In the genomic region with DNA sequence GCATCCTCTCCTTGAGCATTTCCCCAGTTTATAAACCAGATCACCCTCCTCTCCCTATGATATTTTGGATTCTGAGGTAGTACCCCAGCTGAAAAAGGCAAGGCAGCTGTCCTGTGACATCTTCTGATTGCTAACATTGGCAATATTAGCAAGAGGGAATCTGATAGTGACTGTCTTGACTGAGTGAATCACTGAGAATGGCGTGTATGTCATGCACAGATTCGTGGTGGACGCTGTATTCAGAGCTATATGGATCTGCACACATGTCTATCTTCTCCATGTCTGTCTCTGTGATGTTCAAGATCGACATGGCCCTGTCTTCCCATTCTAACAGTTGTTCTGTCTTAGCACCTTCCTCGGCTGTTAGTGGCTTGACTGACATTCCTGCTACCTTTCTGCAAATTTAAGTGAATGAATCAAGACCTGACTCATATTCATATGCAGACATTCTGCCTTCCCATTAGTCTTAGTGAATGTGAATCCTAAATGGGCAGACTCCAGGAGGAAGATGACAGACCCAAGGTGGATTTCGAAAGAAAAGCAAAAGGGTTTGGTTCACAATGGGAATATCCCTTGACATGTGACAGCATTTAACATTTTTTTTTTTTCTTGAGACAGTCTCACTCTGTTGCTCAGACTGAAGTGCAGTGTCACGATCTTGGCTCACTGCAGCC, we compare ENCODE assay signal across 17 cellular contexts.
DNase-seq lines count a peak whose midpoint lies in the region; ATAC-seq, FAIRE-seq and TF ChIP-seq lines count a peak whose summit lies in the region.
"Had no signal": no experiment of that assay in that cellular context is flagged by ENCODE, and none has a peak within 500 bp of the region (broad histone marks: within the 10 kb centered on the region; RNA-seq: fewer than 3 reads in every experiment).

No MANE protein-coding gene starts in this region.

- H3K36me3 Mint-ChIP-seq in GM23338 (ENCODE audit: low read depth): peaks cover 47% of the 10 kb centered on the region

- TF ChIP-seq CTCF in A549 (IDR thresholded peaks at IDR 0.05) (no peak), GM23338 (conservative IDR thresholded peaks at IDR 0.05; ENCODE audit: low read depth in 2 of 2) (no peak), PC-9 (conservative IDR thresholded peaks at IDR 0.05) (no peak)

- POLR2A ChIA-PET in A549 (lab: Yijun Ruan, JAX): no interaction called here
- POLR2A ChIA-PET in PC-9 (lab: Charles Lee; ENCODE audit: unreplicated experiment): no interaction called here

- no peaks in the 10 kb centered on the region for H3K9me3 ChIP-seq in A549
- H3K9me3 ChIP-seq in PC-9 (ENCODE audit: insufficient read depth, low read depth): no peaks in the 10 kb centered on the region
- H3K9me3 ChIP-seq: Caco-2, testis had no signal

- no peak overlapping the region for H3K4me3 Mint-ChIP-seq in GM23338

- CTCF ChIA-PET in A549 (lab: Yijun Ruan, JAX) (interaction anchor here (1.0 kb wide), 1 partner anchor 13 kb away, joined by 3 read pairs; no protein-coding TSS in a partner anchor), PC-9 (lab: Charles Lee) (no interaction called here)

- 41% methylated on average over 7 of the region's 7 CpGs for WGBS in A549 (ENCODE audit: missing lambda C conversion rate)

- no peaks in the 10 kb centered on the region for H3K9me3 Mint-ChIP-seq in GM23338

- H3K36me3 ChIP-seq in GM23338 (ENCODE audit: insufficient read depth) (peaks cover 4% of the 10 kb centered on the region; the same call in 1 of the 2 replicates), PC-9 (ENCODE audit: low read depth) (no peaks in the 10 kb centered on the region)

- H2AFZ ChIP-seq in GM23338: no peak overlapping the region
- H2AFZ ChIP-seq in PC-9: 0 out of 2 replicates have a peak overlapping the region, but pooled peaks have one; percentile 15

- peaks cover 26% of the 10 kb centered on the region for H3K4me1 Mint-ChIP-seq in GM23338

- H3K27ac ChIP-seq in A549: peak overlapping the region in 1 of 2 experiments; percentile 72; a peak in 3 of 6 replicates
- H3K27ac ChIP-seq in GM23338 (ENCODE audit: low read depth): no peak overlapping the region
- peak overlapping the region; percentile 57 for H3K27ac ChIP-seq in PC-9
- H3K27ac ChIP-seq in epithelial cell of prostate: no peak overlapping the region
- H3K27ac ChIP-seq: testis had no signal

- TF ChIP-seq POLR2A in A549 (IDR thresholded peaks at IDR 0.05; ENCODE audit: low read length): no peak

- H3F3A ChIP-seq in GM23338 (replicated peaks; ENCODE audit: low read depth) (no peaks in the 10 kb centered on the region), PC-9 (ENCODE audit: insufficient read depth, low read depth) (peaks cover 7% of the 10 kb centered on the region; the same call in 1 of the 2 replicates)

- intact Hi-C loops in PC-9 (cut with micrococcal nuclease; ENCODE audit: unreplicated experiment): no loop called here

- H3K27me3 ChIP-seq in GM23338 (ENCODE audit: insufficient read depth): no peaks in the 10 kb centered on the region
- peaks cover 15% of the 10 kb centered on the region for H3K27me3 ChIP-seq in PC-9 (ENCODE audit: insufficient read depth, low read depth)
- H3K27me3 ChIP-seq: testis had no signal

- H3K9me2 ChIP-seq in GM23338 (ENCODE audit: insufficient read depth): no peaks in the 10 kb centered on the region
- no peaks in the 10 kb centered on the region for H3K9me2 ChIP-seq in PC-9 (ENCODE audit: insufficient read depth)

- H3K27ac Mint-ChIP-seq in GM23338: peak overlapping the region; percentile 5; the same call in 1 of the 2 replicates

- no peak for TF ChIP-seq RAD21 in A549 (conservative IDR thresholded peaks at IDR 0.05 in 1 of 2, IDR thresholded peaks at IDR 0.05 in 1 of 2)

- no peaks in the 10 kb centered on the region for H4K20me1 ChIP-seq in GM23338 (replicated peaks; ENCODE audit: insufficient read depth)
- H4K20me1 ChIP-seq in PC-9 (ENCODE audit: insufficient read depth): no peaks in the 10 kb centered on the region

- peak; percentile 32 for FAIRE-seq in A549 (lab: Jason Lieb, UNC)

- H3K4me2 ChIP-seq in A549: peak overlapping the region; percentile 57
- H3K4me2 ChIP-seq in GM23338: no peak overlapping the region
- peak overlapping the region; percentile 61 for H3K4me2 ChIP-seq in PC-9

- ATAC-seq in A549 (peak; percentile 52 to 55), GM23338 (no peak), GM21423 (IDR thresholded peaks at IDR 0.05; ENCODE audit: unreplicated experiment) (no peak), HG02884 (IDR thresholded peaks at IDR 0.05; ENCODE audit: unreplicated experiment) (no peak)
- ATAC-seq: left colon had no signal

- BruUV-seq in PC-9 (replicated peaks; lab: Mats Ljungman, UMichigan): no TSS peak

- TF ChIP-seq EP300 in A549 (IDR thresholded peaks at IDR 0.05): no peak

- H3K4me3 ChIP-seq in A549 (no peak overlapping the region), GM23338 (no peak overlapping the region), PC-9 (no peak overlapping the region)
- H3K4me3 ChIP-seq: testis had no signal

- peaks cover 20% of the 10 kb centered on the region for H3K4me1 ChIP-seq in A549
- peaks cover 8% of the 10 kb centered on the region; the same call in 1 of the 2 replicates for H3K4me1 ChIP-seq in GM23338 (ENCODE audit: insufficient read depth)
- peaks cover 15% of the 10 kb centered on the region for H3K4me1 ChIP-seq in PC-9 (replicated peaks; ENCODE audit: insufficient read depth)
- H3K4me1 ChIP-seq: Caco-2, testis had no signal

- H3K79me2 ChIP-seq in GM23338 (replicated peaks; ENCODE audit: insufficient read depth): no peaks in the 10 kb centered on the region
- H3K79me2 ChIP-seq in PC-9 (ENCODE audit: low read depth): no peaks in the 10 kb centered on the region

- H3K27me3 Mint-ChIP-seq in GM23338 (ENCODE audit: insufficient read depth, low read depth, poor library complexity): peaks cover 3% of the 10 kb centered on the region

- DNase-seq in A549 (ENCODE audit: low read depth in 1 of 2, low spot score in 1 of 2) (peak in 1 of 2 experiments; percentile 14), GM23338 (ENCODE audit: low spot score) (no peak), PC-9 (peak in 1 of 2 experiments; percentile 57), epithelial cell of prostate (ENCODE audit: low read depth, low spot score) (peak; percentile 58), NCI-H2107 (lab: John Stamatoyannopoulos, UW) (no peak), cerebellar nuclear complex (lab: John Stamatoyannopoulos, UW) (no peak)
- DNase-seq: activated CD4-positive, alpha-beta T cell treated with anti-CD3 and anti-CD28 coated beads, Interleukin-2, amount 50 U/mL, for 1 hour; activated T-cell treated with anti-CD3 and anti-CD28 coated beads, Interleukin-2, amount 50 U/mL, for 1 hour; Caco-2; effector memory CD4-positive, alpha-beta T cell; Kasumi-1; left colon; NCI-H1417 treated with DMSO at 0.1 percent for 48 hours; SHP77; testis had no signal

TF ChIP-seq in A549, 52 proteins besides CTCF, POLR2A, EP300 and RAD21:
- no peak for TF ChIP-seq SMC3 (IDR thresholded peaks at IDR 0.05)
- TF ChIP-seq ZNF302 (CRISPR knock-in tag; IDR thresholded peaks at IDR 0.05): no peak
- no peak for TF ChIP-seq ZFP36 (IDR thresholded peaks at IDR 0.05; ENCODE audit: borderline replicate concordance, partially characterized antibody)
- no peak for TF ChIP-seq NFE2L2 (conservative IDR thresholded peaks at IDR 0.05; ENCODE audit: low read length)
- no peak for TF ChIP-seq HOXA7 (CRISPR knock-in tag; IDR thresholded peaks at IDR 0.05)
- TF ChIP-seq HOXB5 (CRISPR knock-in tag; IDR thresholded peaks at IDR 0.05): no peak
- no peak for TF ChIP-seq MAFK (IDR thresholded peaks at IDR 0.05; ENCODE audit: partially characterized antibody)
- no peak for TF ChIP-seq CBX8 (IDR thresholded peaks at IDR 0.05)
- TF ChIP-seq ZC3H11A (IDR thresholded peaks at IDR 0.05): no peak
- no peak for TF ChIP-seq CHD4 (IDR thresholded peaks at IDR 0.05; ENCODE audit: borderline replicate concordance)

TF ChIP-seq in GM23338, 12 proteins besides CTCF, POLR2A, EP300 and RAD21 (continues in another document):
- TF ChIP-seq EZH2 (IDR thresholded peaks at IDR 0.05; ENCODE audit: low read depth, unreplicated experiment) (no peak), STAT1 (IDR thresholded peaks at IDR 0.05; ENCODE audit: unreplicated experiment) (no peak), ZNF114 (CRISPR knock-in tag; IDR thresholded peaks at IDR 0.05) (no peak), NANOG (IDR thresholded peaks at IDR 0.05; ENCODE audit: borderline replicate concordance) (no peak), EZH2phosphoT487 (IDR thresholded peaks at IDR 0.05; ENCODE audit: unreplicated experiment) (no peak)
- TF ChIP-seq, protein P1, sequence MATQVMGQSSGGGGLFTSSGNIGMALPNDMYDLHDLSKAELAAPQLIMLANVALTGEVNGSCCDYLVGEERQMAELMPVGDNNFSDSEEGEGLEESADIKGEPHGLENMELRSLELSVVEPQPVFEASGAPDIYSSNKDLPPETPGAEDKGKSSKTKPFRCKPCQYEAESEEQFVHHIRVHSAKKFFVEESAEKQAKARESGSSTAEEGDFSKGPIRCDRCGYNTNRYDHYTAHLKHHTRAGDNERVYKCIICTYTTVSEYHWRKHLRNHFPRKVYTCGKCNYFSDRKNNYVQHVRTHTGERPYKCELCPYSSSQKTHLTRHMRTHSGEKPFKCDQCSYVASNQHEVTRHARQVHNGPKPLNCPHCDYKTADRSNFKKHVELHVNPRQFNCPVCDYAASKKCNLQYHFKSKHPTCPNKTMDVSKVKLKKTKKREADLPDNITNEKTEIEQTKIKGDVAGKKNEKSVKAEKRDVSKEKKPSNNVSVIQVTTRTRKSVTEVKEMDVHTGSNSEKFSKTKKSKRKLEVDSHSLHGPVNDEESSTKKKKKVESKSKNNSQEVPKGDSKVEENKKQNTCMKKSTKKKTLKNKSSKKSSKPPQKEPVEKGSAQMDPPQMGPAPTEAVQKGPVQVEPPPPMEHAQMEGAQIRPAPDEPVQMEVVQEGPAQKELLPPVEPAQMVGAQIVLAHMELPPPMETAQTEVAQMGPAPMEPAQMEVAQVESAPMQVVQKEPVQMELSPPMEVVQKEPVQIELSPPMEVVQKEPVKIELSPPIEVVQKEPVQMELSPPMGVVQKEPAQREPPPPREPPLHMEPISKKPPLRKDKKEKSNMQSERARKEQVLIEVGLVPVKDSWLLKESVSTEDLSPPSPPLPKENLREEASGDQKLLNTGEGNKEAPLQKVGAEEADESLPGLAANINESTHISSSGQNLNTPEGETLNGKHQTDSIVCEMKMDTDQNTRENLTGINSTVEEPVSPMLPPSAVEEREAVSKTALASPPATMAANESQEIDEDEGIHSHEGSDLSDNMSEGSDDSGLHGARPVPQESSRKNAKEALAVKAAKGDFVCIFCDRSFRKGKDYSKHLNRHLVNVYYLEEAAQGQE (IDR thresholded peaks at IDR 0.05; ENCODE audit: unreplicated experiment): no peak

Comparison
In these comparisons a context has a peak if more than half of its experiments do, and no peak if none do; other contexts are left out.
1. ATAC-seq: peak in A549 (2 of 2); none in GM23338 (single experiment), GM21423 (single experiment) and HG02884 (single experiment).